Comparison of ENCODE assay signal across 8 cellular contexts in the genomic region with DNA sequence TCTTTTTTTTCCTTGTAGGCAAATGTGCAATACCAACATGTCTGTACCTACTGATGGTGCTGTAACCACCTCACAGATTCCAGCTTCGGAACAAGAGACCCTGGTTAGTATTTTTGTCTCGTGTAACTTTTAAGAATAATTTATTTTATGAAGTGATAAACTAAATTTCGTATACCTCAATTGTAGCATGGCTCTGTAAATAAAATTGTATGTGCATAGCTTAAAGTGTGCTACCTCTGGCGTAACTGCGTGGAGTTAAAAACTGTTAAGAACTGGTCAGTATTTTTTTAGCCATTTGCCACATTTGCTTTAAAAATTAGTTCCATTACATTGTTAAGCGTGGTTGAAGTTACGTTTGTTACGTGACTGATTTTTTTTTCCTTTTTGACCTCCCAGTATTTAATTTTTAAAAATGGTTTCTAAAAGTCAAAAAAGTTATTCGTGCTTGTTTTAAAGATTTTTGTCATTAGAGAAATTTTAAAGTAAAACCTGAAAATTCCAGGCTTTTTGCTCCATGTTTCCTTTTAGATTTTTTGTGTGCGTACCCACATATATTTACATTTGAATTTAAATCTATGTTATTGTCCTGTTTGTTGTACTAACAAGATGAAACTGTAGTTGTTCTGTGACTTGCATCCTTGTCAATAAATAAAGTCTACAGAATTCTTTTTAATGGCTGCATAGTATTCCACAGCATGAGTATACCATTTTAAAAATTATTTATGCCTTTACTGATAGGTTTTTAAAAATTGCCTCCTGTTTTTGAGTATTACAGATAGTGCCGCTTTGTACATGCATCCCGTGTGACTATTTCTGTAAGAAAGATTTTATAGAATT. TPM values are rescaled to one million over a fixed set of nuclear protein-coding genes. Genes with fewer than 3 reads are reported as not detected.
DNase-seq lines count a peak whose midpoint lies in the region; FAIRE-seq and TF ChIP-seq lines count a peak whose summit lies in the region.

No MANE protein-coding gene starts in this region.

- no peak for TF ChIP-seq CTCF in astrocyte (IDR thresholded peaks at IDR 0.05; ENCODE audit: insufficient read depth, low read depth, low read length)
- no peak for TF ChIP-seq CTCF in lower leg skin (IDR thresholded peaks at IDR 0.05)
- TF ChIP-seq CTCF in transverse colon (IDR thresholded peaks at IDR 0.05): no peak

- WGBS in lower leg skin, 2 donors: 79 to 84% methylated on average over 12 of the region's 12 CpGs
- 70 to 80% methylated on average over 8 to 12 of the region's 12 CpGs for WGBS in transverse colon (ENCODE audit: low coverage in 1 of 2), 2 donors

- intact Hi-C loops in activated naive CD4-positive, alpha-beta T cell treated with anti-CD3 and anti-CD28 coated beads for 36 hours (cut with micrococcal nuclease): loop anchor here (2.0 to 5.0 kb wide), 7 partner anchors 153 to 1542 kb away; a partner anchor contains a TSS
- intact Hi-C loops in lower leg skin (cut with DNase I; ENCODE audit: low total_unique reads): no loop called here
- intact Hi-C loops in transverse colon (cut with DNase I; ENCODE audit: low total_unique reads): no loop called here

- no peak for FAIRE-seq in astrocyte (lab: Jason Lieb, UNC)

- no peak for TF ChIP-seq POLR2A in lower leg skin (IDR thresholded peaks at IDR 0.05)
- TF ChIP-seq POLR2A in transverse colon (IDR thresholded peaks at IDR 0.05): no peak

- H3K4me3 ChIP-seq in astrocyte (ENCODE audit: insufficient read depth, low read depth, low read length) (peak overlapping the region; percentile 98), lower leg skin (ENCODE audit: low read depth, poor library complexity, severe bottlenecking) (peak overlapping the region; percentile 90), transverse colon (peak overlapping the region; percentile 76 to 95 (median 90))

- H3K36me3 Mint-ChIP-seq in activated naive CD4-positive, alpha-beta T cell treated with anti-CD3 and anti-CD28 coated beads for 36 hours (ENCODE audit: low read depth): peaks cover 47% of the 10 kb centered on the region
- H3K36me3 Mint-ChIP-seq in astrocyte (ENCODE audit: low read depth, unreplicated experiment): peaks cover 23% of the 10 kb centered on the region

- H3K27ac ChIP-seq in astrocyte (ENCODE audit: low read depth, low read length): peak overlapping the region; percentile 99
- peak overlapping the region; percentile 99 to 100 (median 100) for H3K27ac ChIP-seq in transverse colon

- TF ChIP-seq EP300 in transverse colon (IDR thresholded peaks at IDR 0.05; ENCODE audit: low read depth): no peak

- H3K4me2 ChIP-seq in astrocyte (ENCODE audit: low read length): peak overlapping the region; percentile 95

- no peak for DNase-seq in activated naive CD4-positive, alpha-beta T cell treated with anti-CD3 and anti-CD28 coated beads for 36 hours
- no peak for DNase-seq in activated naive CD4-positive, alpha-beta T cell treated with anti-CD3 and anti-CD28 coated beads, Interleukin-2, amount 50 U/mL, for 16 hours
- DNase-seq in astrocyte (ENCODE audit: low read depth) (no peak), lower leg skin (ENCODE audit: low spot score in 2 of 2) (no peak), transverse colon (no peak), DMS53 treated with DMSO at 0.1 percent for 48 hours (lab: John Stamatoyannopoulos, UW; ENCODE audit: unreplicated experiment) (no peak), HEK293T (ENCODE audit: extremely low spot score) (no peak), mucosa of gallbladder (ENCODE audit: low spot score) (no peak)

- H3K9ac ChIP-seq in astrocyte (ENCODE audit: low read length): peak overlapping the region; percentile 100

- H3K27me3 ChIP-seq in astrocyte (ENCODE audit: insufficient read depth, low read length): no peaks in the 10 kb centered on the region
- no peaks in the 10 kb centered on the region for H3K27me3 ChIP-seq in transverse colon

- in situ Hi-C loops in transverse colon (cut with MboI; ENCODE audit: low pct_ligation_motif_present in 1 of 4, low pct_unique_long_range_greater_than_20kb in 1 of 4, low sequenced_read_pairs in 3 of 4): no loop called here

- H3K4me1 Mint-ChIP-seq in activated naive CD4-positive, alpha-beta T cell treated with anti-CD3 and anti-CD28 coated beads for 36 hours (ENCODE audit: low read depth): peaks cover 36% of the 10 kb centered on the region
- H3K4me1 Mint-ChIP-seq in astrocyte (ENCODE audit: low read depth, unreplicated experiment): peaks cover 13% of the 10 kb centered on the region

- CTCF ChIA-PET in activated naive CD4-positive, alpha-beta T cell treated with anti-CD3 and anti-CD28 coated beads for 36 hours (lab: Charles Lee): interaction anchor here (1.2 to 3.1 kb wide), 3 partner anchors 8 to 33 kb away, joined by 3 to 17 read pairs (median 8); no protein-coding TSS in a partner anchor
- CTCF ChIA-PET in HEK293T (lab: Yijun Ruan, JAX): interaction anchor here (0.6 to 1.0 kb wide), 2 partner anchors 16 to 50 kb away, joined by 3 read pairs; no protein-coding TSS in a partner anchor

- POLR2A ChIA-PET in HEK293T (lab: Yijun Ruan, JAX): interaction anchor here (0.6 to 3.2 kb wide), 11 partner anchors 8 to 649 kb away, joined by 3 to 44 read pairs (median 4); a partner anchor contains a TSS

- H3K27me3 Mint-ChIP-seq in activated naive CD4-positive, alpha-beta T cell treated with anti-CD3 and anti-CD28 coated beads for 36 hours (ENCODE audit: low read depth): no peaks in the 10 kb centered on the region
- no peaks in the 10 kb centered on the region for H3K27me3 Mint-ChIP-seq in astrocyte (ENCODE audit: low read depth, unreplicated experiment)

- H3K4me1 ChIP-seq in astrocyte (ENCODE audit: insufficient read depth, low read length): peaks cover 8% of the 10 kb centered on the region
- peaks cover 8 to 47% (median 34%) of the 10 kb centered on the region in 4 donors for H3K4me1 ChIP-seq in transverse colon

- peak overlapping the region; percentile 97 for H3K4me3 Mint-ChIP-seq in activated naive CD4-positive, alpha-beta T cell treated with anti-CD3 and anti-CD28 coated beads for 36 hours
- H3K4me3 Mint-ChIP-seq in astrocyte (ENCODE audit: unreplicated experiment): peak overlapping the region; percentile 91

- H2AFZ ChIP-seq in astrocyte (ENCODE audit: low read depth, low read length): no peak overlapping the region

- no peaks in the 10 kb centered on the region for H3K9me3 Mint-ChIP-seq in activated naive CD4-positive, alpha-beta T cell treated with anti-CD3 and anti-CD28 coated beads for 36 hours
- H3K9me3 Mint-ChIP-seq in astrocyte (ENCODE audit: unreplicated experiment): no peaks in the 10 kb centered on the region

- H3K9me3 ChIP-seq in astrocyte (ENCODE audit: insufficient read depth, low read depth, low read length) (no peaks in the 10 kb centered on the region), transverse colon (no peaks in the 10 kb centered on the region)

- peaks cover 43% of the 10 kb centered on the region for H4K20me1 ChIP-seq in astrocyte (ENCODE audit: insufficient read depth, low read length)

- H3K36me3 ChIP-seq in astrocyte (ENCODE audit: insufficient read depth, low read length): peaks cover 28% of the 10 kb centered on the region
- H3K36me3 ChIP-seq in transverse colon: peaks cover 0 to 25% (median 6%) of the 10 kb centered on the region in 4 donors

- peak overlapping the region; percentile 98 for H3K27ac Mint-ChIP-seq in activated naive CD4-positive, alpha-beta T cell treated with anti-CD3 and anti-CD28 coated beads for 36 hours
- peak overlapping the region; percentile 95 for H3K27ac Mint-ChIP-seq in astrocyte (ENCODE audit: unreplicated experiment)

- H3K79me2 ChIP-seq in astrocyte (ENCODE audit: insufficient read depth, low read length): peaks cover 63% of the 10 kb centered on the region

TF ChIP-seq in HEK293T, 16 proteins besides CTCF, POLR2A, EP300 and RAD21:
- TF ChIP-seq, protein P1, sequence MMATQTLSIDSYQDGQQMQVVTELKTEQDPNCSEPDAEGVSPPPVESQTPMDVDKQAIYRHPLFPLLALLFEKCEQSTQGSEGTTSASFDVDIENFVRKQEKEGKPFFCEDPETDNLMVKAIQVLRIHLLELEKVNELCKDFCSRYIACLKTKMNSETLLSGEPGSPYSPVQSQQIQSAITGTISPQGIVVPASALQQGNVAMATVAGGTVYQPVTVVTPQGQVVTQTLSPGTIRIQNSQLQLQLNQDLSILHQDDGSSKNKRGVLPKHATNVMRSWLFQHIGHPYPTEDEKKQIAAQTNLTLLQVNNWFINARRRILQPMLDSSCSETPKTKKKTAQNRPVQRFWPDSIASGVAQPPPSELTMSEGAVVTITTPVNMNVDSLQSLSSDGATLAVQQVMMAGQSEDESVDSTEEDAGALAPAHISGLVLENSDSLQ (IDR thresholded peaks at IDR 0.05): no peak
- no peak for TF ChIP-seq FOXM1 (IDR thresholded peaks at IDR 0.05; ENCODE audit: borderline replicate concordance)
- TF ChIP-seq CTBP1 (IDR thresholded peaks at IDR 0.05; ENCODE audit: borderline replicate concordance): no peak
TF ChIP-seq in HEK293T: peak in this region for 0.

RNA-seq across cellular contexts. Expression of a gene that starts 1.4 kb away (rescaled TPM):
- 100 to 1,000 TPM; 165 to 166 TPM for total RNA-seq in activated naive CD4-positive, alpha-beta T cell treated with anti-CD3 and anti-CD28 coated beads for 36 hours
- total RNA-seq in astrocyte (692 and 828 TPM in 2 replicates), lower leg skin (10 to 100 TPM; 50.0 to 73.4 (median 60.3) TPM), transverse colon (100 to 1,000 TPM in 3 of 4 donors, 10 to 100 TPM in 1; 45.7 to 291 (median 220) TPM), mucosa of gallbladder (73.2 TPM)
